In genomic region chr11:112004389-112004788, GRCh38 we compare ENCODE assay signal across 9 cellular contexts. TPM values are rescaled to one million over a fixed set of nuclear protein-coding genes. Genes with fewer than 3 reads are reported as not detected.
DNase-seq lines count a peak whose midpoint lies in the region; ATAC-seq and TF ChIP-seq lines count a peak whose summit lies in the region.
"Had no signal": no experiment of that assay in that cellular context is flagged by ENCODE, and none has a peak within 500 bp of the region (broad histone marks: within the 10 kb centered on the region; RNA-seq: fewer than 3 reads in every experiment).

No MANE protein-coding gene starts in this region.

- TF ChIP-seq CTCF in LNCAP (IDR thresholded peaks at IDR 0.05) (peak; percentile 25; the same call in 1 of the 2 replicates), gastroesophageal sphincter (IDR thresholded peaks at IDR 0.05) (no peak)

- TF ChIP-seq POLR2A in erythroblast (IDR thresholded peaks at IDR 0.05; ENCODE audit: low read length) (no peak), gastroesophageal sphincter (IDR thresholded peaks at IDR 0.05) (no peak)

- ATAC-seq in GM21717 (IDR thresholded peaks at IDR 0.05; ENCODE audit: unreplicated experiment) (peak; percentile 77), gastroesophageal sphincter (no peak)

- H3K36me3 ChIP-seq in gastroesophageal sphincter, result peaks cover 3 to 70% of the 10 kb centered on the region in 2 donors

- H3K4me1 ChIP-seq in gastroesophageal sphincter, result no peaks in the 10 kb centered on the region
- H3K4me1 ChIP-seq: A549 had no signal

- H3K27me3 ChIP-seq in gastroesophageal sphincter, result no peaks in the 10 kb centered on the region

- peak; percentile 35 for DNase-seq in DMS53 (lab: John Stamatoyannopoulos, UW)
- DNase-seq in DMS53 treated with DMSO at 0.1 percent for 48 hours (lab: John Stamatoyannopoulos, UW; ENCODE audit: unreplicated experiment), result no peak
- DNase-seq in erythroblast (lab: John Stamatoyannopoulos, UW), result peak; percentile 29 to 32
- DNase-seq in NCI-H510A treated with DMSO at 0.1 percent for 48 hours (lab: John Stamatoyannopoulos, UW), result no peak
- no peak for DNase-seq in glomerular visceral epithelial cell (ENCODE audit: extremely low spot score)

- no peak for TF ChIP-seq EP300 in gastroesophageal sphincter (IDR thresholded peaks at IDR 0.05)

- 67 to 77% methylated on average over 1 to 4 of the region's 4 CpGs for WGBS in gastroesophageal sphincter (ENCODE audit: low coverage in 1 of 2), 2 donors

- H3K4me3 ChIP-seq in gastroesophageal sphincter, result no peak overlapping the region
- H3K4me3 ChIP-seq: A549 had no signal

- H3K9me3 ChIP-seq in gastroesophageal sphincter, result no peaks in the 10 kb centered on the region
- H3K9me3 ChIP-seq: A549 had no signal

- no peak overlapping the region for H3K27ac ChIP-seq in gastroesophageal sphincter
- H3K27ac ChIP-seq: A549 had no signal

RNA-seq across cellular contexts. Expression of gene DLAT, which starts 20.8 kb away (rescaled TPM):
- 10 to 100 TPM; 18.2 to 38.6 (median 32.1) TPM for total RNA-seq in gastroesophageal sphincter

Comparison
In these comparisons a context has a peak if more than half of its experiments do, and no peak if none do; other contexts are left out.
1. DNase-seq: peak in DMS53 (single experiment) and erythroblast (2 of 2); none in DMS53 treated with DMSO at 0.1 percent for 48 hours (single experiment), NCI-H510A treated with DMSO at 0.1 percent for 48 hours (single experiment) and glomerular visceral epithelial cell (single experiment).